In the genomic region with DNA sequence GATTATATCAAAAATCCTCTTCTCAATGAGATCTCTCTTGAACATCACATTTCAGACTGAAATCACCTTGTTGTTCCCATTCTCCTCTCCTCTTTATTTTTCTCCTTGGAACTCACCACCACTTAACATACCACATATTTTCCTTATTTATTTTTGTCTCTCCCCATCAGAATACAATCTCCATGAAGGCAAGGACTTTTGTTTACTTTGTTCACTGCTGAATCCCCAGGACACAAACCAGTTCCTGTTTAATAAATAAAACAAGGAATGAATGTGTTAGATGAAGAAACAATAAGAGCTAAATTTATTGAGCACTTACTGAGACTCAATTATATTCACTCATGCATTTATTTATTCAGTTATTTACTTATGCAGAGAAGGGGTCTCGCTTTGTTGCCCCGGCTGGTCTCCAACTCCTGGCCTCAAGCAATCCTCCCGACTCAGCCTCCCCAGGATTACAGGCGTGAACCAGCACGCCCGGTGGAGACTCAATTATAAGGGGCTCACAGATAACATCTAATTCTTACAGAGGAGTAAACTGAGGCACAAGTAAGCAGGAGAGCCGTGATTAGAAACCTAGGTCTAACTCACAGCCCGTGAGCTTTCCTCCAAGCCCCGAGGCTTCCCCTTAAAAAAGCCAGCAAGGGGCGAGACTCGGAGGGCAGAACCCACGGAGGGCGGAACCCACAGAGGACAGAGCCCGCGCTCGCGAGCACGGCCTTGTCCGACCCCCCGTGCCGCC, we compare ENCODE assay signal across 8 cellular contexts. TPM values are rescaled to one million over a fixed set of nuclear protein-coding genes. Genes with fewer than 3 reads are reported as not detected.
DNase-seq lines count a peak whose midpoint lies in the region; ATAC-seq and TF ChIP-seq lines count a peak whose summit lies in the region.

No MANE protein-coding gene starts in this region.

- ATAC-seq in HCT116: no peak

- no peak for TF ChIP-seq RAD21 in HCT116 (IDR thresholded peaks at IDR 0.05; ENCODE audit: low read depth)

- no peaks in the 10 kb centered on the region for H3K9me3 Mint-ChIP-seq in activated CD4-positive, alpha-beta memory T cell treated with anti-CD3 and anti-CD28 coated beads for 36 hours

- CTCF ChIA-PET in HCT116 (lab: Charles Lee): interaction anchor here (0.7 to 2.0 kb wide), 7 partner anchors 10 to 656 kb away, joined by 3 to 8 read pairs (median 3); no protein-coding TSS in a partner anchor
- CTCF ChIA-PET in activated CD4-positive, alpha-beta memory T cell treated with anti-CD3 and anti-CD28 coated beads for 36 hours (lab: Charles Lee): interaction anchor here (0.8 to 4.1 kb wide), 8 partner anchors 10 to 206 kb away, joined by 3 to 33 read pairs (median 4); no protein-coding TSS in a partner anchor

- H3K36me3 ChIP-seq in HCT116 (ENCODE audit: control insufficient read depth in 1 of 2, insufficient read depth in 2 of 2, low read length in 2 of 2) (peaks cover 7 to 11% of the 10 kb centered on the region in 2 experiments; a peak in 3 of 4 replicates), right atrium auricular region (no peaks in the 10 kb centered on the region), skeletal muscle tissue (ENCODE audit: control insufficient read depth in 3 of 3, insufficient read depth in 3 of 3, low read length in 3 of 3) (peaks cover 4 to 11% (median 5%) of the 10 kb centered on the region in 3 donors)

- H3K27me3 ChIP-seq in HCT116 (ENCODE audit: insufficient read depth, low read length) (no peaks in the 10 kb centered on the region), right atrium auricular region (no peaks in the 10 kb centered on the region), skeletal muscle tissue (ENCODE audit: control insufficient read depth in 3 of 3, insufficient read depth in 3 of 3, low read length in 3 of 3) (no peaks in the 10 kb centered on the region)

- H3K27ac Mint-ChIP-seq in activated CD4-positive, alpha-beta memory T cell treated with anti-CD3 and anti-CD28 coated beads for 36 hours: peak overlapping the region; percentile 89

- H4K20me1 ChIP-seq in HCT116 (ENCODE audit: insufficient read depth): no peaks in the 10 kb centered on the region

- H3K9ac ChIP-seq in HCT116 (ENCODE audit: low read length): peak overlapping the region; percentile 85
- peak overlapping the region; percentile 87 to 90 (median 88) for H3K9ac ChIP-seq in skeletal muscle tissue (ENCODE audit: low read depth in 1 of 3, low read length in 3 of 3)

- peak overlapping the region; percentile 88 for H3K27ac ChIP-seq in HCT116 (ENCODE audit: low read depth, low read length)
- H3K27ac ChIP-seq in right atrium auricular region: peak overlapping the region; percentile 82 to 84
- H3K27ac ChIP-seq in skeletal muscle tissue (ENCODE audit: low read depth, low read length): peak overlapping the region; percentile 70

- H3K79me2 ChIP-seq in HCT116 (ENCODE audit: insufficient read depth, low read length): peaks cover 35% of the 10 kb centered on the region

- TSS peak; percentile 92 for BruUV-seq in HCT116 (replicated peaks; lab: Mats Ljungman, UMichigan)

- H3K4me1 Mint-ChIP-seq in activated CD4-positive, alpha-beta memory T cell treated with anti-CD3 and anti-CD28 coated beads for 36 hours (ENCODE audit: low read depth): peaks cover 40% of the 10 kb centered on the region

- H3K4me1 ChIP-seq in HCT116 (ENCODE audit: control insufficient read depth in 1 of 2, insufficient read depth in 2 of 2, low read length in 2 of 2) (peaks cover 3 to 20% of the 10 kb centered on the region in 2 experiments; a peak in 3 of 4 replicates), right atrium auricular region (peaks cover 0 to 22% of the 10 kb centered on the region in 2 donors), skeletal muscle tissue (ENCODE audit: control insufficient read depth in 3 of 3, insufficient read depth in 3 of 3, low read length in 3 of 3) (peaks cover 9 to 18% (median 16%) of the 10 kb centered on the region in 3 donors)

- H3K9me3 ChIP-seq in HCT116 (ENCODE audit: control insufficient read depth in 1 of 2, insufficient read depth in 1 of 2, low read depth in 1 of 2, low read length in 2 of 2): no peaks in the 10 kb centered on the region
- no peaks in the 10 kb centered on the region for H3K9me3 ChIP-seq in right atrium auricular region
- H3K9me3 ChIP-seq in skeletal muscle tissue (ENCODE audit: control insufficient read depth in 3 of 3, low read length in 3 of 3): no peaks in the 10 kb centered on the region

- peak overlapping the region; percentile 83 to 86 for H3K4me3 ChIP-seq in HCT116 (replicated peaks in 1 of 2; ENCODE audit: low read depth in 1 of 2, low read length in 2 of 2)
- H3K4me3 ChIP-seq in right atrium auricular region: peak overlapping the region; percentile 72 to 80
- peak overlapping the region; percentile 84 to 91 (median 89) for H3K4me3 ChIP-seq in skeletal muscle tissue (ENCODE audit: low read length in 3 of 3)

- TF ChIP-seq CTCF in HCT116 (IDR thresholded peaks at IDR 0.05 in 2 of 3, conservative IDR thresholded peaks at IDR 0.05 in 1 of 3; ENCODE audit: borderline replicate concordance in 1 of 3, insufficient read depth in 1 of 3, low read depth in 2 of 3, low read length in 2 of 3): no peak
- no peak for TF ChIP-seq CTCF in right atrium auricular region (IDR thresholded peaks at IDR 0.05)

- intact Hi-C loops in HCT116 (cut with micrococcal nuclease): loop anchor here (1.0 kb wide), 2 partner anchors 12 to 28 kb away; no protein-coding TSS in a partner anchor
- intact Hi-C loops in activated CD4-positive, alpha-beta memory T cell treated with anti-CD3 and anti-CD28 coated beads for 36 hours (cut with micrococcal nuclease): loop anchor here (1.0 to 5.0 kb wide), 6 partner anchors 55 to 280 kb away; partner anchors contain the start of genes KLF11 and RRM2

- H2AFZ ChIP-seq in HCT116 (ENCODE audit: low read depth, low read length, poor library complexity, severe bottlenecking): peak overlapping the region; percentile 28

- peak overlapping the region; percentile 91 for H3K4me3 Mint-ChIP-seq in activated CD4-positive, alpha-beta memory T cell treated with anti-CD3 and anti-CD28 coated beads for 36 hours

- no peak for TF ChIP-seq POLR2A in HCT116 (IDR thresholded peaks at IDR 0.05; ENCODE audit: borderline replicate concordance, extremely low read depth, insufficient read depth, insufficient read length)

- H3K4me2 ChIP-seq in HCT116 (ENCODE audit: low read length): peak overlapping the region; percentile 79

- peaks cover 22% of the 10 kb centered on the region for H3K36me3 Mint-ChIP-seq in activated CD4-positive, alpha-beta memory T cell treated with anti-CD3 and anti-CD28 coated beads for 36 hours

- POLR2A ChIA-PET in HCT116 (lab: Charles Lee): interaction anchor here (0.7 to 2.6 kb wide), 12 partner anchors 11 to 215 kb away, joined by 3 to 10 read pairs (median 3); partner anchors contain the start of gene YWHAQ
- POLR2A ChIA-PET in activated CD4-positive, alpha-beta memory T cell treated with anti-CD3 and anti-CD28 coated beads for 36 hours (lab: Charles Lee): interaction anchor here (0.8 to 2.5 kb wide), 16 partner anchors 10 to 462 kb away, joined by 3 to 13 read pairs (median 4); partner anchors contain the start of genes ADAM17, KLF11 and YWHAQ

- H3K27me3 Mint-ChIP-seq in activated CD4-positive, alpha-beta memory T cell treated with anti-CD3 and anti-CD28 coated beads for 36 hours: no peaks in the 10 kb centered on the region

- H3K9me2 ChIP-seq in HCT116 (ENCODE audit: insufficient read depth): no peaks in the 10 kb centered on the region

- RAD21 ChIA-PET in HCT116 (lab: Charles Lee; ENCODE audit: low non-redundant PET in 1 of 2, low total read pairs in 2 of 2, uncharacterized antibody in 2 of 2, unreplicated experiment in 2 of 2): interaction anchor here in 1 of 2 experiments (0.7 kb wide), 1 partner anchor 11 kb away, joined by 3 read pairs; no protein-coding TSS in a partner anchor

- DNase-seq in HCT116 (ENCODE audit: low read depth, low spot score) (no peak), right atrium auricular region (ENCODE audit: low spot score) (no peak), Kasumi-1 (lab: John Stamatoyannopoulos, UW) (no peak), NCI-H526 (lab: John Stamatoyannopoulos, UW) (no peak), EL (no peak), NCI-H2107 (lab: John Stamatoyannopoulos, UW) (no peak)
- no peak for DNase-seq in activated CD4-positive, alpha-beta memory T cell treated with anti-CD3 and anti-CD28 coated beads for 36 hours

TF ChIP-seq in HCT116, 20 proteins besides CTCF, POLR2A, EP300 and RAD21 (continues in another document):
- no peak for TF ChIP-seq CBX3 (IDR thresholded peaks at IDR 0.05; ENCODE audit: low read depth)
- no peak for TF ChIP-seq YY1 (IDR thresholded peaks at IDR 0.05; ENCODE audit: extremely low read depth, insufficient replicate concordance, low read depth, low read length)
- no peak for TF ChIP-seq FOSL1 (IDR thresholded peaks at IDR 0.05; ENCODE audit: low read depth)
- no peak for TF ChIP-seq POLR2AphosphoS5 (IDR thresholded peaks at IDR 0.05; ENCODE audit: low read depth, low read length)
- no peak for TF ChIP-seq EGR1 (IDR thresholded peaks at IDR 0.05; ENCODE audit: low read depth)
- TF ChIP-seq, protein P1, sequence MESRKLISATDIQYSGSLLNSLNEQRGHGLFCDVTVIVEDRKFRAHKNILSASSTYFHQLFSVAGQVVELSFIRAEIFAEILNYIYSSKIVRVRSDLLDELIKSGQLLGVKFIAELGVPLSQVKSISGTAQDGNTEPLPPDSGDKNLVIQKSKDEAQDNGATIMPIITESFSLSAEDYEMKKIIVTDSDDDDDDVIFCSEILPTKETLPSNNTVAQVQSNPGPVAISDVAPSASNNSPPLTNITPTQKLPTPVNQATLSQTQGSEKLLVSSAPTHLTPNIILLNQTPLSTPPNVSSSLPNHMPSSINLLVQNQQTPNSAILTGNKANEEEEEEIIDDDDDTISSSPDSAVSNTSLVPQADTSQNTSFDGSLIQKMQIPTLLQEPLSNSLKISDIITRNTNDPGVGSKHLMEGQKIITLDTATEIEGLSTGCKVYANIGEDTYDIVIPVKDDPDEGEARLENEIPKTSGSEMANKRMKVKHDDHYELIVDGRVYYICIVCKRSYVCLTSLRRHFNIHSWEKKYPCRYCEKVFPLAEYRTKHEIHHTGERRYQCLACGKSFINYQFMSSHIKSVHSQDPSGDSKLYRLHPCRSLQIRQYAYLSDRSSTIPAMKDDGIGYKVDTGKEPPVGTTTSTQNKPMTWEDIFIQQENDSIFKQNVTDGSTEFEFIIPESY (IDR thresholded peaks at IDR 0.05; ENCODE audit: extremely low read depth, insufficient replicate concordance, low read length): no peak
- TF ChIP-seq EZH2 (IDR thresholded peaks at IDR 0.05): no peak
- TF ChIP-seq ZFX (IDR thresholded peaks at IDR 0.05): no peak
- no peak for TF ChIP-seq SIN3A (IDR thresholded peaks at IDR 0.05; ENCODE audit: low read depth)
- TF ChIP-seq ELF1 (IDR thresholded peaks at IDR 0.05; ENCODE audit: borderline replicate concordance, low read depth): no peak

RNA-seq across cellular contexts. Expression of gene TAF1B, which starts 0.6 kb away (rescaled TPM):
- total RNA-seq in HCT116 (2021; ENCODE audit: unreplicated experiment): 27.9 TPM
- polyA plus RNA-seq in HCT116 (2012): 8.2 and 9.5 TPM in 2 replicates
- 10 to 100 TPM; 32.6 TPM for total RNA-seq in activated CD4-positive, alpha-beta memory T cell treated with anti-CD3 and anti-CD28 coated beads for 36 hours
- total RNA-seq in right atrium auricular region: 1 to 10 TPM; 4.0 to 6.1 TPM
- 36.5 TPM for total RNA-seq in skeletal muscle tissue
